In genomic region chrX:40877869-40878268, GRCh38 we compare ENCODE assay signal across 8 cellular contexts.
DNase-seq lines count a peak whose midpoint lies in the region; ATAC-seq and TF ChIP-seq lines count a peak whose summit lies in the region.

No MANE protein-coding gene starts in this region.

- H3K36me3 ChIP-seq in left ventricle myocardium inferior (no peaks in the 10 kb centered on the region), Peyer's patch (no peaks in the 10 kb centered on the region)

- TF ChIP-seq CTCF in left ventricle myocardium inferior (IDR thresholded peaks at IDR 0.05; ENCODE audit: borderline replicate concordance), result peak; percentile 57
- TF ChIP-seq CTCF in Peyer's patch (IDR thresholded peaks at IDR 0.05), result peak in 5 of 6 experiments; percentile 37 to 63 (median 51)
- TF ChIP-seq CTCF in fibroblast of the aortic adventitia (IDR thresholded peaks at IDR 0.05; ENCODE audit: insufficient read depth, low read length), result peak; percentile 54
- TF ChIP-seq CTCF in type B pancreatic cell (conservative IDR thresholded peaks at IDR 0.05), result peak; percentile 62

- H3K9me3 ChIP-seq in left ventricle myocardium inferior (replicated peaks) (no peaks in the 10 kb centered on the region), Peyer's patch (no peaks in the 10 kb centered on the region)

- H3K27me3 ChIP-seq in left ventricle myocardium inferior (ENCODE audit: low read depth), result no peaks in the 10 kb centered on the region
- H3K27me3 ChIP-seq in Peyer's patch, result no peaks in the 10 kb centered on the region

- H3K4me3 ChIP-seq in left ventricle myocardium inferior (no peak overlapping the region), Peyer's patch (no peak overlapping the region), fibroblast of the aortic adventitia (ENCODE audit: low read depth, low read length) (no peak overlapping the region)

- H3K36me3 Mint-ChIP-seq in type B pancreatic cell, result no peaks in the 10 kb centered on the region

- H3K4me1 Mint-ChIP-seq in type B pancreatic cell (ENCODE audit: unreplicated experiment), result peaks cover 6% of the 10 kb centered on the region

- H3K4me1 ChIP-seq in left ventricle myocardium inferior (no peaks in the 10 kb centered on the region), Peyer's patch (no peaks in the 10 kb centered on the region)

- no peak overlapping the region for H3K27ac ChIP-seq in left ventricle myocardium inferior (replicated peaks)
- no peak overlapping the region for H3K27ac ChIP-seq in Peyer's patch

- no peak for TF ChIP-seq POLR2A in Peyer's patch (IDR thresholded peaks at IDR 0.05)

- ATAC-seq in Right ventricle myocardium inferior (no peak), GM18868 (IDR thresholded peaks at IDR 0.05; ENCODE audit: unreplicated experiment) (no peak), HG03039 (IDR thresholded peaks at IDR 0.05; ENCODE audit: unreplicated experiment) (no peak)

- intact Hi-C loops in left ventricle myocardium inferior (cut with micrococcal nuclease), result loop anchor here (10.0 kb wide), 1 partner anchor 237 kb away; no protein-coding TSS in a partner anchor
- intact Hi-C loops in Right ventricle myocardium inferior (cut with DNase I), result loop anchor here (10.0 kb wide), 1 partner anchor 207 kb away; the partner anchor contains the start of gene USP9X

- DNase-seq in left ventricle myocardium inferior (no peak), Right ventricle myocardium inferior (ENCODE audit: missing footprints) (no peak), Peyer's patch (no peak), fibroblast of the aortic adventitia (ENCODE audit: low read depth) (peak; percentile 59), type B pancreatic cell (ENCODE audit: extremely low spot score, unreplicated experiment) (no peak), islet precursor cell (no peak)

- no peaks in the 10 kb centered on the region for H3K27me3 Mint-ChIP-seq in type B pancreatic cell

- H3K27ac Mint-ChIP-seq in type B pancreatic cell, result no peak overlapping the region

- peaks cover 7% of the 10 kb centered on the region for H3K9me3 Mint-ChIP-seq in type B pancreatic cell

- no peak overlapping the region for H3K4me3 Mint-ChIP-seq in type B pancreatic cell
